In genomic region chr18:48576454-48576766, GRCh38 we compare ENCODE assay signal across 18 cellular contexts.
"Had no signal": no experiment of that assay in that cellular context is flagged by ENCODE, and none has a peak within 500 bp of the region (broad histone marks: within the 10 kb centered on the region; RNA-seq: fewer than 3 reads in every experiment).

No MANE protein-coding gene starts in this region.

- H3K27me3 ChIP-seq: foreskin keratinocyte, hepatocyte, stomach had no signal

- H3K9me3 ChIP-seq: psoas muscle, stomach had no signal

- H3K27me3 Mint-ChIP-seq: activated CD4-positive, alpha-beta T cell treated with anti-CD3 and anti-CD28 coated beads, Interleukin-2, amount 10 ng/mL, durations not matched to agents 7 days and 5 days had no signal

- H3K27ac ChIP-seq: foreskin keratinocyte, hepatocyte, psoas muscle had no signal

- DNase-seq: activated CD4-positive, alpha-beta T cell treated with anti-CD3 and anti-CD28 coated beads, Interleukin-2, amount 10 ng/mL, durations not matched to agents 7 days and 5 days; activated CD8-positive, alpha-beta T cell treated with anti-CD3 and anti-CD28 coated beads, Interleukin-2, amount 10 ng/mL, durations not matched to agents 7 days and 5 days; activated naive CD4-positive, alpha-beta T cell treated with Interleukin-2 at 50 U/mL for 16 hours; activated T-cell treated with anti-CD3 and anti-CD28 coated beads, Interleukin-2, amount 50 U/mL, for 24 hours; foreskin keratinocyte; nephron progenitor cell; psoas muscle; right cardiac atrium; small intestine; stimulated activated CD4-positive, alpha-beta T cell treated with anti-CD3 and anti-CD28 coated beads, Interleukin-4, amount 100 ng/mL, for 24 hours; stomach; T-helper 1 cell; T1000 had no signal

- H3K4me3 Mint-ChIP-seq: activated CD4-positive, alpha-beta T cell treated with anti-CD3 and anti-CD28 coated beads, Interleukin-2, amount 10 ng/mL, durations not matched to agents 7 days and 5 days; activated CD8-positive, alpha-beta T cell treated with anti-CD3 and anti-CD28 coated beads, Interleukin-2, amount 10 ng/mL, durations not matched to agents 7 days and 5 days; activated T-cell treated with anti-CD3 and anti-CD28 coated beads, Interleukin-2, amount 50 U/mL, for 24 hours; nephron progenitor cell; stimulated activated effector memory CD8-positive, alpha-beta T cell treated with anti-CD3 and anti-CD28 coated beads, Interleukin-12 subunit alpha, Interleukin-12 subunit beta, amount 100 ng/mL, for 72 hours had no signal

- H3K4me3 ChIP-seq: hepatocyte, psoas muscle, stomach had no signal

- H3K36me3 Mint-ChIP-seq: stimulated activated effector memory CD8-positive, alpha-beta T cell treated with anti-CD3 and anti-CD28 coated beads, Interleukin-12 subunit alpha, Interleukin-12 subunit beta, amount 100 ng/mL, for 72 hours had no signal

- H3K4me1 Mint-ChIP-seq: activated CD4-positive, alpha-beta T cell treated with anti-CD3 and anti-CD28 coated beads, Interleukin-2, amount 10 ng/mL, durations not matched to agents 7 days and 5 days had no signal

- H3K9me3 Mint-ChIP-seq: activated T-helper 2 cell treated with anti-CD3 and anti-CD28 coated beads, Interferon-gamma antibody, Interleukin-2, Interleukin-4, amounts not matched to agents 10 μg/mL and 5 μg/mL and 100 μg/mL, durations not matched to agents 14 hours and 24 hours and 36 hours had no signal

- FAIRE-seq: islet of Langerhans, small intestine had no signal

- ATAC-seq: activated CD4-positive, CD25-positive, alpha-beta regulatory T cell treated with anti-CD3 and anti-CD28 coated beads, Interleukin-2, amount 50 U/mL, for 24 hours; activated CD8-positive, alpha-beta T cell treated with anti-CD3 and anti-CD28 coated beads, Interleukin-2, amount 10 ng/mL, durations not matched to agents 7 days and 5 days; foreskin keratinocyte; psoas muscle; right cardiac atrium; stimulated activated effector memory CD8-positive, alpha-beta T cell treated with anti-CD3 and anti-CD28 coated beads, Interleukin-12 subunit alpha, Interleukin-12 subunit beta, amount 100 ng/mL, for 72 hours had no signal

- H2AFZ ChIP-seq: hepatocyte had no signal

- H3K27ac Mint-ChIP-seq: activated CD4-positive, alpha-beta T cell treated with anti-CD3 and anti-CD28 coated beads, Interleukin-2, amount 10 ng/mL, durations not matched to agents 7 days and 5 days; activated CD8-positive, alpha-beta T cell treated with anti-CD3 and anti-CD28 coated beads, Interleukin-2, amount 10 ng/mL, durations not matched to agents 7 days and 5 days; activated T-cell treated with anti-CD3 and anti-CD28 coated beads, Interleukin-2, amount 50 U/mL, for 24 hours; activated T-helper 2 cell treated with anti-CD3 and anti-CD28 coated beads, Interferon-gamma antibody, Interleukin-2, Interleukin-4, amounts not matched to agents 10 μg/mL and 5 μg/mL and 100 μg/mL, durations not matched to agents 14 hours and 24 hours and 36 hours; nephron progenitor cell; stimulated activated effector memory CD8-positive, alpha-beta T cell treated with anti-CD3 and anti-CD28 coated beads, Interleukin-12 subunit alpha, Interleukin-12 subunit beta, amount 100 ng/mL, for 72 hours had no signal

- H3K4me2 ChIP-seq: hepatocyte had no signal
